In the genomic region with DNA sequence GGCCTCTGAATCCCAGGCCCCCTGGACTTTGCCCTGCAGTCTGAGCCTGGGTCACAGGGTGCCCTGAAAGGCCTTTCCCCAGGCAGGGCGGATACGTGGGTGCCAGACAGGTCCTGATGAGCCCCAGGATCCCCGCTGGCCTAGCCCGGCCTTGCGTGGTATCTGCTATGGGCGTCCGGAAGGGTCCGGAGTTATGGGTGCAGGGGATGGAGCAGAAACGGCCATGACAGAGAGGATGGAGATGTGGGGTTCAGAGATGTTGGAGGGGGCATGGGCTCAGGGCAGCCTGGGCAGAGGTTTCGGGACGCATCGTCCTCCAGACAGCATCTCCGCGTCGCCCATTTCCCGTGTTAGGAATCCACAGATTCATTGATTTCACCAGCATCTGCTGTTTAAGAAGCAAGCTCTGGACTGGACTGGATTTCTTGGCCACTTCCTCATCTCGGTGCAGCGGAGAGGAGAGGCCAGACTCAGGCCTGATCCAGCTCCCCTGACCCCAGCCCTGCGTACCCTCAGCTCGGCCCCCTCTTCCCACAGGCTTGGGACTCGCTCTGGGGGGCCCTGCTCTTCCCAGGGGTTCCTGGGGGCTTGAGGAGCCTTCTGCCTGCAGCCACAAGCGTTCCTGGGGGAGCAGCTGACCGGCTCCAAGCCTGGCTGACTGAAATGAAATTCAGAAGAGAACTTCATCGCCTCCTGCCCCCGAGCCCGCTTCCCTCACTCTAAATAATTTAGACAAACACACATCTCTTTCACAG, we compare ENCODE assay signal across 14 cellular contexts.
DNase-seq lines count a peak whose midpoint lies in the region; ATAC-seq and TF ChIP-seq lines count a peak whose summit lies in the region.
"Had no signal": no experiment of that assay in that cellular context is flagged by ENCODE, and none has a peak within 500 bp of the region (broad histone marks: within the 10 kb centered on the region; RNA-seq: fewer than 3 reads in every experiment).

No MANE protein-coding gene starts in this region.

- H3K36me3 ChIP-seq in neural progenitor cell: no peaks in the 10 kb centered on the region
- H3K36me3 ChIP-seq in aorta (ENCODE audit: control insufficient read depth in 1 of 2, insufficient read depth in 2 of 2, low read length in 1 of 2): no peaks in the 10 kb centered on the region
- H3K36me3 ChIP-seq in adrenal gland (replicated peaks in 1 of 2): no peaks in the 10 kb centered on the region
- H3K36me3 ChIP-seq: SJSA1 had no signal

- H3K4me1 ChIP-seq in neural progenitor cell (no peaks in the 10 kb centered on the region), aorta (ENCODE audit: control insufficient read depth in 1 of 2, insufficient read depth in 2 of 2, low read length in 2 of 2) (no peaks in the 10 kb centered on the region), adrenal gland (replicated peaks in 1 of 2) (no peaks in the 10 kb centered on the region)
- H3K4me1 ChIP-seq: SJSA1 had no signal

- POLR2A ChIA-PET in WTC11 (lab: Charles Lee): no interaction called here

- H3K4me2 ChIP-seq in neural progenitor cell: no peak overlapping the region
- H3K4me2 ChIP-seq: GM23338 had no signal

- H3K9ac ChIP-seq in neural progenitor cell: no peak overlapping the region

- H3K4me3 ChIP-seq in neural progenitor cell: no peak overlapping the region
- no peak overlapping the region for H3K4me3 ChIP-seq in aorta (ENCODE audit: low read length in 2 of 2)
- no peak overlapping the region for H3K4me3 ChIP-seq in adrenal gland
- H3K4me3 ChIP-seq: GM23338, SJSA1 had no signal

- no peak overlapping the region for H2AFZ ChIP-seq in neural progenitor cell (replicated peaks)
- H2AFZ ChIP-seq: GM23338 had no signal

- H3K9me3 ChIP-seq in neural progenitor cell (ENCODE audit: low read depth) (no peaks in the 10 kb centered on the region), aorta (ENCODE audit: control insufficient read depth, low read length) (no peaks in the 10 kb centered on the region), adrenal gland (replicated peaks in 1 of 3) (no peaks in the 10 kb centered on the region)
- H3K9me3 ChIP-seq: SJSA1 had no signal

- no peaks in the 10 kb centered on the region for H3K36me3 Mint-ChIP-seq in natural killer cell treated with Interleukin-12 subunit alpha and Interleukin-12 subunit beta and Interleukin-15 and Interleukin-18, amount 100 ng/mL, for 72 hours
- no peaks in the 10 kb centered on the region for H3K36me3 Mint-ChIP-seq in natural killer cell
- H3K36me3 Mint-ChIP-seq in WTC11: no peaks in the 10 kb centered on the region
- H3K36me3 Mint-ChIP-seq in neural progenitor cell: no peaks in the 10 kb centered on the region
- H3K36me3 Mint-ChIP-seq: CD8-positive, alpha-beta T cell had no signal

- H3K4me1 Mint-ChIP-seq in natural killer cell treated with Interleukin-12 subunit alpha and Interleukin-12 subunit beta and Interleukin-15 and Interleukin-18, amount 100 ng/mL, for 72 hours (ENCODE audit: low read depth in 2 of 2): no peaks in the 10 kb centered on the region
- H3K4me1 Mint-ChIP-seq in natural killer cell (no peaks in the 10 kb centered on the region), WTC11 (peaks cover 4% of the 10 kb centered on the region), neural progenitor cell (peaks cover 19% of the 10 kb centered on the region)

- peak; percentile 29 for DNase-seq in natural killer cell treated with Interleukin-12 subunit alpha and Interleukin-12 subunit beta and Interleukin-15 and Interleukin-18, amount 100 ng/mL, for 72 hours (ENCODE audit: low spot score)
- DNase-seq in natural killer cell (no peak), WTC11 (ENCODE audit: low spot score) (peak; percentile 8), neural progenitor cell (ENCODE audit: low spot score) (no peak), aorta (peak; percentile 28 to 66), NCI-H2029 treated with DMSO at 0.1 percent for 48 hours (lab: John Stamatoyannopoulos, UW) (no peak), adrenal gland (no peak)
- DNase-seq in stimulated activated CD8-positive, alpha-beta memory T cell treated with anti-CD3 and anti-CD28 coated beads, Interleukin-4, amount 100 ng/mL, for 48 hours: no peak
- DNase-seq: CD8-positive, alpha-beta T cell; KBM-7; NCI-H1092; OCI-M1 had no signal

- no peak overlapping the region for H3K27ac Mint-ChIP-seq in natural killer cell treated with Interleukin-12 subunit alpha and Interleukin-12 subunit beta and Interleukin-15 and Interleukin-18, amount 100 ng/mL, for 72 hours
- H3K27ac Mint-ChIP-seq in natural killer cell (no peak overlapping the region), WTC11 (no peak overlapping the region), neural progenitor cell (peak overlapping the region; percentile 29)
- H3K27ac Mint-ChIP-seq: CD8-positive, alpha-beta T cell; GM23338 had no signal

- intact Hi-C loops in natural killer cell (cut with micrococcal nuclease): no loop called here
- intact Hi-C loops in aorta (cut with DNase I): no loop called here
- intact Hi-C loops in adrenal gland (cut with DNase I): no loop called here

- H3K9me3 Mint-ChIP-seq in natural killer cell treated with Interleukin-12 subunit alpha and Interleukin-12 subunit beta and Interleukin-15 and Interleukin-18, amount 100 ng/mL, for 72 hours: no peaks in the 10 kb centered on the region
- no peaks in the 10 kb centered on the region for H3K9me3 Mint-ChIP-seq in natural killer cell
- H3K9me3 Mint-ChIP-seq in WTC11: no peaks in the 10 kb centered on the region
- peaks cover 3% of the 10 kb centered on the region for H3K9me3 Mint-ChIP-seq in neural progenitor cell
- H3K9me3 Mint-ChIP-seq: CD8-positive, alpha-beta T cell; GM23338 had no signal

- no peaks in the 10 kb centered on the region for H3F3A ChIP-seq in neural progenitor cell (ENCODE audit: low read depth)

- CTCF ChIA-PET in WTC11 (lab: Charles Lee): no interaction called here

- H3K27me3 Mint-ChIP-seq in natural killer cell treated with Interleukin-12 subunit alpha and Interleukin-12 subunit beta and Interleukin-15 and Interleukin-18, amount 100 ng/mL, for 72 hours: peaks cover 0 to 6% of the 10 kb centered on the region in 2 donors
- H3K27me3 Mint-ChIP-seq in natural killer cell (ENCODE audit: low read depth in 2 of 2) (peaks cover 6% of the 10 kb centered on the region in 2 donors), WTC11 (ENCODE audit: low read depth) (no peaks in the 10 kb centered on the region; the same call in 1 of the 2 replicates), neural progenitor cell (ENCODE audit: insufficient read depth, low read depth) (peaks cover 14% of the 10 kb centered on the region)

- TF ChIP-seq CTCF in natural killer cell (IDR thresholded peaks at IDR 0.05) (no peak), WTC11 (IDR thresholded peaks at IDR 0.05) (no peak), neural progenitor cell (IDR thresholded peaks at IDR 0.05) (no peak), adrenal gland (IDR thresholded peaks at IDR 0.05) (no peak)

- H3K27ac ChIP-seq in neural progenitor cell: no peak overlapping the region
- no peak overlapping the region for H3K27ac ChIP-seq in aorta (ENCODE audit: low read depth in 1 of 2, low read length in 2 of 2)
- no peak overlapping the region for H3K27ac ChIP-seq in adrenal gland
- H3K27ac ChIP-seq: SJSA1 had no signal

- no peak for TF ChIP-seq POLR2A in adrenal gland (IDR thresholded peaks at IDR 0.05)

- H4K20me1 ChIP-seq in neural progenitor cell (ENCODE audit: low read depth): no peaks in the 10 kb centered on the region

- no peaks in the 10 kb centered on the region for H3K79me2 ChIP-seq in neural progenitor cell (ENCODE audit: low read depth)

- H3K4me3 Mint-ChIP-seq in natural killer cell treated with Interleukin-12 subunit alpha and Interleukin-12 subunit beta and Interleukin-15 and Interleukin-18, amount 100 ng/mL, for 72 hours: no peak overlapping the region
- no peak overlapping the region for H3K4me3 Mint-ChIP-seq in natural killer cell
- H3K4me3 Mint-ChIP-seq in WTC11: no peak overlapping the region
- H3K4me3 Mint-ChIP-seq in neural progenitor cell: no peak overlapping the region
- H3K4me3 Mint-ChIP-seq: CD8-positive, alpha-beta T cell; GM23338 had no signal

- no peaks in the 10 kb centered on the region for H3K27me3 ChIP-seq in neural progenitor cell
- no peaks in the 10 kb centered on the region for H3K27me3 ChIP-seq in aorta (ENCODE audit: control insufficient read depth in 1 of 2, insufficient read depth in 2 of 2, low read length in 1 of 2)
- H3K27me3 ChIP-seq in adrenal gland: no peaks in the 10 kb centered on the region

- 81 to 87% methylated on average over 26 of the region's 26 CpGs for WGBS in aorta, 2 donors
- 74 to 85% (median 78%) methylated on average over 22 to 26 of the region's 26 CpGs for WGBS in adrenal gland, 4 donors

- no peak for ATAC-seq in natural killer cell treated with Interleukin-12 subunit alpha and Interleukin-12 subunit beta and Interleukin-15 and Interleukin-18, amount 100 ng/mL, for 72 hours
- no peak for ATAC-seq in natural killer cell
- ATAC-seq in WTC11: no peak
- no peak for ATAC-seq in aorta (ENCODE audit: low FRiP score)
- ATAC-seq: CD8-positive, alpha-beta T cell; GM23338 had no signal

TF ChIP-seq in WTC11, 78 proteins besides CTCF, POLR2A, EP300 and RAD21 (continues in another document):
- TF ChIP-seq, protein P1, sequence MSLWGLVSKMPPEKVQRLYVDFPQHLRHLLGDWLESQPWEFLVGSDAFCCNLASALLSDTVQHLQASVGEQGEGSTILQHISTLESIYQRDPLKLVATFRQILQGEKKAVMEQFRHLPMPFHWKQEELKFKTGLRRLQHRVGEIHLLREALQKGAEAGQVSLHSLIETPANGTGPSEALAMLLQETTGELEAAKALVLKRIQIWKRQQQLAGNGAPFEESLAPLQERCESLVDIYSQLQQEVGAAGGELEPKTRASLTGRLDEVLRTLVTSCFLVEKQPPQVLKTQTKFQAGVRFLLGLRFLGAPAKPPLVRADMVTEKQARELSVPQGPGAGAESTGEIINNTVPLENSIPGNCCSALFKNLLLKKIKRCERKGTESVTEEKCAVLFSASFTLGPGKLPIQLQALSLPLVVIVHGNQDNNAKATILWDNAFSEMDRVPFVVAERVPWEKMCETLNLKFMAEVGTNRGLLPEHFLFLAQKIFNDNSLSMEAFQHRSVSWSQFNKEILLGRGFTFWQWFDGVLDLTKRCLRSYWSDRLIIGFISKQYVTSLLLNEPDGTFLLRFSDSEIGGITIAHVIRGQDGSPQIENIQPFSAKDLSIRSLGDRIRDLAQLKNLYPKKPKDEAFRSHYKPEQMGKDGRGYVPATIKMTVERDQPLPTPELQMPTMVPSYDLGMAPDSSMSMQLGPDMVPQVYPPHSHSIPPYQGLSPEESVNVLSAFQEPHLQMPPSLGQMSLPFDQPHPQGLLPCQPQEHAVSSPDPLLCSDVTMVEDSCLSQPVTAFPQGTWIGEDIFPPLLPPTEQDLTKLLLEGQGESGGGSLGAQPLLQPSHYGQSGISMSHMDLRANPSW (CRISPR knock-in tag; conservative IDR thresholded peaks at IDR 0.05; ENCODE audit: low read depth): no peak
- TF ChIP-seq TCF7 (CRISPR knock-in tag; IDR thresholded peaks at IDR 0.05; ENCODE audit: low read depth) (no peak), NFATC4 (CRISPR knock-in tag; IDR thresholded peaks at IDR 0.05) (no peak), NFYB (CRISPR knock-in tag; conservative IDR thresholded peaks at IDR 0.05; ENCODE audit: low read depth) (no peak)

Comparison
In these comparisons a context has a peak if more than half of its experiments do, and no peak if none do; other contexts are left out.
1. DNase-seq: peak in natural killer cell treated with Interleukin-12 subunit alpha and Interleukin-12 subunit beta and Interleukin-15 and Interleukin-18, amount 100 ng/mL, for 72 hours (single experiment), WTC11 (single experiment) and aorta (2 of 2); none in natural killer cell (single experiment), neural progenitor cell (single experiment), NCI-H2029 treated with DMSO at 0.1 percent for 48 hours (single experiment), adrenal gland (0 of 7) and stimulated activated CD8-positive, alpha-beta memory T cell treated with anti-CD3 and anti-CD28 coated beads, Interleukin-4, amount 100 ng/mL, for 48 hours (single experiment).